ENCODE assay signal across 1 cellular context in the genomic region with DNA sequence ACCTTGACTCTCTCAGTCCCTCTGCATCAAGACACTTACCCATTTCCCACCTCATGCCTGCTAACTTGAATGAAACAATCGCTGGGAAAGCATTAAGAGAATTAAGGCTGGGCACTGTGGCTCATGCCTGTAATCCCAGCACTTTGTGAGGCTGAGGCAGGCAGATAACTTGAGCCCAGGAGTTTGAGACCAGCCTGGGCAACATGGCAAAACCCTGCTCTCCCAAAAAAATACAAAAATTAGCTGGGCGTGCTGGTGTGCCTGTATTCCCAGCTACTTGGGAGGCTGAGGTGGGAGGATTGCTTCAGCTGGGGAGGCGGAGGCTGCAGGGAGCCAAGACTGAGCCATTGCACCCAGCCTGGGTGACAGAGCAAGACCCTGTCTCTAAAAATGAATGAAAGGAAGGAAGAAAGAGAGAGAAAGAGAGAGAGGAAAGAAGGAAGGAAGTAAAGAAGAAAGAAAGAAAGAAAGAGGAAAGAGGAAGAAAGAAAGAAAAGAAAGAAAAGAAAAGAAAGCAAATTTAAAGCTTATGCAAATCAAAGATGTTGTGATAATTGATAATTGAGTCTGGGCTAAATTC.
TF ChIP-seq lines count a peak whose summit lies in the region.

No MANE protein-coding gene starts in this region.

TF ChIP-seq in GM23338, 12 proteins besides CTCF, POLR2A, EP300 and RAD21 (continued from another document):
- TF ChIP-seq, protein P1, sequence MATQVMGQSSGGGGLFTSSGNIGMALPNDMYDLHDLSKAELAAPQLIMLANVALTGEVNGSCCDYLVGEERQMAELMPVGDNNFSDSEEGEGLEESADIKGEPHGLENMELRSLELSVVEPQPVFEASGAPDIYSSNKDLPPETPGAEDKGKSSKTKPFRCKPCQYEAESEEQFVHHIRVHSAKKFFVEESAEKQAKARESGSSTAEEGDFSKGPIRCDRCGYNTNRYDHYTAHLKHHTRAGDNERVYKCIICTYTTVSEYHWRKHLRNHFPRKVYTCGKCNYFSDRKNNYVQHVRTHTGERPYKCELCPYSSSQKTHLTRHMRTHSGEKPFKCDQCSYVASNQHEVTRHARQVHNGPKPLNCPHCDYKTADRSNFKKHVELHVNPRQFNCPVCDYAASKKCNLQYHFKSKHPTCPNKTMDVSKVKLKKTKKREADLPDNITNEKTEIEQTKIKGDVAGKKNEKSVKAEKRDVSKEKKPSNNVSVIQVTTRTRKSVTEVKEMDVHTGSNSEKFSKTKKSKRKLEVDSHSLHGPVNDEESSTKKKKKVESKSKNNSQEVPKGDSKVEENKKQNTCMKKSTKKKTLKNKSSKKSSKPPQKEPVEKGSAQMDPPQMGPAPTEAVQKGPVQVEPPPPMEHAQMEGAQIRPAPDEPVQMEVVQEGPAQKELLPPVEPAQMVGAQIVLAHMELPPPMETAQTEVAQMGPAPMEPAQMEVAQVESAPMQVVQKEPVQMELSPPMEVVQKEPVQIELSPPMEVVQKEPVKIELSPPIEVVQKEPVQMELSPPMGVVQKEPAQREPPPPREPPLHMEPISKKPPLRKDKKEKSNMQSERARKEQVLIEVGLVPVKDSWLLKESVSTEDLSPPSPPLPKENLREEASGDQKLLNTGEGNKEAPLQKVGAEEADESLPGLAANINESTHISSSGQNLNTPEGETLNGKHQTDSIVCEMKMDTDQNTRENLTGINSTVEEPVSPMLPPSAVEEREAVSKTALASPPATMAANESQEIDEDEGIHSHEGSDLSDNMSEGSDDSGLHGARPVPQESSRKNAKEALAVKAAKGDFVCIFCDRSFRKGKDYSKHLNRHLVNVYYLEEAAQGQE (IDR thresholded peaks at IDR 0.05; ENCODE audit: unreplicated experiment): no peak
- no peak for TF ChIP-seq EZH2phosphoT487 (IDR thresholded peaks at IDR 0.05; ENCODE audit: unreplicated experiment)
- TF ChIP-seq ZNF114 (CRISPR knock-in tag; IDR thresholded peaks at IDR 0.05): no peak
- TF ChIP-seq ETS1 (IDR thresholded peaks at IDR 0.05): no peak
- TF ChIP-seq POLR2AphosphoS5 (IDR thresholded peaks at IDR 0.05; ENCODE audit: low read depth): no peak
- TF ChIP-seq JUNB (IDR thresholded peaks at IDR 0.05; ENCODE audit: unreplicated experiment): no peak
- TF ChIP-seq ZNF462 (CRISPR knock-in tag; IDR thresholded peaks at IDR 0.05): no peak
- no peak for TF ChIP-seq EZH2 (IDR thresholded peaks at IDR 0.05; ENCODE audit: low read depth, unreplicated experiment)
